In the genomic region with DNA sequence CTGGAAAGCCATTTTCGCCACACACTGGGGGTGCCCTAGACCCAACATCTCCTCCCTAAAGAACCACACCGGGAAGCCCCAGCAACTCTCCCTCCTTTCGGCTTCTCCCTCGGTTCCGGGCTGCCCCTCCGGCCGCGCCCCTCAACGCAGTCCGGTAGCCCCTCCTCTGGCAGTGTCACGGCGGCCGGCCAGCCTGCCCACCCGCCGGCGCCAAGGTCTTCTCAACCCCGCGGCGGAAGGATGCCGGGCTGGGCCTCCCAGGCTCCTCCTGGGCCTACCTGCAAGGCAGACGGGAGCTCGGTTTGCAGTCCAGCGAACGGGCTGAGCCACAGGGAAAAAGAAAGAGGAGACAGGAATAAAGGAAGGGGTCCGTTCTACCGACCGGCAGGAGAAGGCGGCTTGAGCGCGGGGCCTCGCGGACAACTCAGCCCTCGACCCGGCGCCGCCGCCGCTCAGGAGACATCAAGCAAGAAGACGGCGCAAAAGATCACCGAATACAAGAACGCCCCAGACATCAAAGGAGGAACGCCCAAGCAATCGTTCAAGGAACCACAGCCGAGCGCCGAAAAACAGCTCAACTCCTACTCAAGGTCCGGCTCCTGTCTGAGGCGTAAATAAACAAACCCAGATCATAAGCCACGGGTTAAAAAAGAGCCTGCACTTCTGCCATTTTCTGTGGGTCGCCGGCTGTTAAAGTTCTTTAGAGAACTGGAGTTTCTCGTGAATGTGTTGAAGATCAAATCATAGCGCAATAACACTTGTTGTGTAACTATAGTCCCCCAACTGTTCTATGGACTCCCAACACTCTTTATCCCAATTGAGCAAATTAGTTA, we compare ENCODE assay signal across 8 cellular contexts. TPM values are rescaled to one million over a fixed set of nuclear protein-coding genes. Genes with fewer than 3 reads are reported as not detected.
A peak's percentile ranks its signal among the peaks of the same experiment; 100 is the strongest.
DNase-seq lines count a peak whose midpoint lies in the region; ATAC-seq and TF ChIP-seq lines count a peak whose summit lies in the region.

A gene with protein sequence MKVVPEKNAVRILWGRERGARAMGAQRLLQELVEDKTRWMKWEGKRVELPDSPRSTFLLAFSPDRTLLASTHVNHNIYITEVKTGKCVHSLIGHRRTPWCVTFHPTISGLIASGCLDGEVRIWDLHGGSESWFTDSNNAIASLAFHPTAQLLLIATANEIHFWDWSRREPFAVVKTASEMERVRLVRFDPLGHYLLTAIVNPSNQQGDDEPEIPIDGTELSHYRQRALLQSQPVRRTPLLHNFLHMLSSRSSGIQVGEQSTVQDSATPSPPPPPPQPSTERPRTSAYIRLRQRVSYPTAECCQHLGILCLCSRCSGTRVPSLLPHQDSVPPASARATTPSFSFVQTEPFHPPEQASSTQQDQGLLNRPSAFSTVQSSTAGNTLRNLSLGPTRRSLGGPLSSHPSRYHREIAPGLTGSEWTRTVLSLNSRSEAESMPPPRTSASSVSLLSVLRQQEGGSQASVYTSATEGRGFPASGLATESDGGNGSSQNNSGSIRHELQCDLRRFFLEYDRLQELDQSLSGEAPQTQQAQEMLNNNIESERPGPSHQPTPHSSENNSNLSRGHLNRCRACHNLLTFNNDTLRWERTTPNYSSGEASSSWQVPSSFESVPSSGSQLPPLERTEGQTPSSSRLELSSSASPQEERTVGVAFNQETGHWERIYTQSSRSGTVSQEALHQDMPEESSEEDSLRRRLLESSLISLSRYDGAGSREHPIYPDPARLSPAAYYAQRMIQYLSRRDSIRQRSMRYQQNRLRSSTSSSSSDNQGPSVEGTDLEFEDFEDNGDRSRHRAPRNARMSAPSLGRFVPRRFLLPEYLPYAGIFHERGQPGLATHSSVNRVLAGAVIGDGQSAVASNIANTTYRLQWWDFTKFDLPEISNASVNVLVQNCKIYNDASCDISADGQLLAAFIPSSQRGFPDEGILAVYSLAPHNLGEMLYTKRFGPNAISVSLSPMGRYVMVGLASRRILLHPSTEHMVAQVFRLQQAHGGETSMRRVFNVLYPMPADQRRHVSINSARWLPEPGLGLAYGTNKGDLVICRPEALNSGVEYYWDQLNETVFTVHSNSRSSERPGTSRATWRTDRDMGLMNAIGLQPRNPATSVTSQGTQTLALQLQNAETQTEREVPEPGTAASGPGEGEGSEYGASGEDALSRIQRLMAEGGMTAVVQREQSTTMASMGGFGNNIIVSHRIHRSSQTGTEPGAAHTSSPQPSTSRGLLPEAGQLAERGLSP (N-terminal part only) (minus strand): TSS at position 474 of the 833 bp plus-strand sequence. CDS start 45,643 bp downstream, outside the sequence.

- DNase-seq in DMS79 treated with DMSO at 0.1 percent for 48 hours (lab: John Stamatoyannopoulos, UW) (peak; percentile 91), Karpas-422 (peak; percentile 95), RPMI7951 (ENCODE audit: low read depth) (peak; percentile 88), fibroblast of lung (ENCODE audit: low read depth in 2 of 2) (peak; percentile 93 to 94)
- peak; percentile 81 for DNase-seq in activated T-helper 1 cell treated with anti-CD3 and anti-CD28 coated beads, Interleukin-12 subunit alpha, Interleukin-12 subunit beta, Interleukin-2, Interleukin-4 antibody, amounts not matched to agents 30 ng/mL and 10 ng/mL and 1 ng/mL, durations not matched to agents 14 hours and 24 hours and 36 hours (ENCODE audit: low spot score)
- peak; percentile 59 to 83 (median 80) for DNase-seq in naive thymus-derived CD4-positive, alpha-beta T cell

- peaks cover 44% of the 10 kb centered on the region for H3K4me1 Mint-ChIP-seq in activated T-helper 1 cell treated with anti-CD3 and anti-CD28 coated beads, Interleukin-12 subunit alpha, Interleukin-12 subunit beta, Interleukin-2, Interleukin-4 antibody, amounts not matched to agents 30 ng/mL and 10 ng/mL and 1 ng/mL, durations not matched to agents 14 hours and 24 hours and 36 hours (ENCODE audit: low read depth)
- H3K4me1 Mint-ChIP-seq in naive thymus-derived CD4-positive, alpha-beta T cell = peaks cover 23 to 48% (median 41%) of the 10 kb centered on the region in 7 donors
- peaks cover 34% of the 10 kb centered on the region for H3K4me1 Mint-ChIP-seq in stimulated activated memory B cell treated with anti-CD40 and anti-IgM and Interleukin-4, amounts not matched to agents 10 μg/mL and 1 μg/mL and 100 μg/mL, for 72 hours

- intact Hi-C loops in activated T-helper 1 cell treated with anti-CD3 and anti-CD28 coated beads, Interleukin-12 subunit alpha, Interleukin-12 subunit beta, Interleukin-2, Interleukin-4 antibody, amounts not matched to agents 30 ng/mL and 10 ng/mL and 1 ng/mL, durations not matched to agents 14 hours and 24 hours and 36 hours (cut with micrococcal nuclease) = loop anchor here (1.0 to 10.0 kb wide), 6 partner anchors 24 to 675 kb away; a partner anchor contains a TSS
- intact Hi-C loops in naive thymus-derived CD4-positive, alpha-beta T cell (cut with micrococcal nuclease) = loop anchor here (1.0 to 5.0 kb wide), 7 partner anchors 24 to 675 kb away; a partner anchor contains a TSS

- H3K9ac ChIP-seq in Karpas-422 (ENCODE audit: low read length) = peak within 1 kb of the TSS; percentile 75
- peak within 1 kb of the TSS; percentile 92 for H3K9ac ChIP-seq in fibroblast of lung (ENCODE audit: insufficient read depth, low read length)

- H3K4me3 Mint-ChIP-seq in activated T-helper 1 cell treated with anti-CD3 and anti-CD28 coated beads, Interleukin-12 subunit alpha, Interleukin-12 subunit beta, Interleukin-2, Interleukin-4 antibody, amounts not matched to agents 30 ng/mL and 10 ng/mL and 1 ng/mL, durations not matched to agents 14 hours and 24 hours and 36 hours = peak within 1 kb of the TSS; percentile 93
- peak within 1 kb of the TSS; percentile 90 to 100 (median 97) for H3K4me3 Mint-ChIP-seq in naive thymus-derived CD4-positive, alpha-beta T cell
- H3K4me3 Mint-ChIP-seq in stimulated activated memory B cell treated with anti-CD40 and anti-IgM and Interleukin-4, amounts not matched to agents 10 μg/mL and 1 μg/mL and 100 μg/mL, for 72 hours = peak within 1 kb of the TSS; percentile 92

- H3K9me3 ChIP-seq in Karpas-422 (ENCODE audit: low read length) (no peaks in the 10 kb centered on the region), fibroblast of lung (ENCODE audit: control insufficient read depth, insufficient read depth, low read depth, low read length) (no peaks in the 10 kb centered on the region)
- no peaks in the 10 kb centered on the region for H3K9me3 ChIP-seq in naive thymus-derived CD4-positive, alpha-beta T cell (ENCODE audit: control insufficient read depth in 2 of 3, low read length in 3 of 3)

- peaks cover 5% of the 10 kb centered on the region for H3K36me3 Mint-ChIP-seq in activated T-helper 1 cell treated with anti-CD3 and anti-CD28 coated beads, Interleukin-12 subunit alpha, Interleukin-12 subunit beta, Interleukin-2, Interleukin-4 antibody, amounts not matched to agents 30 ng/mL and 10 ng/mL and 1 ng/mL, durations not matched to agents 14 hours and 24 hours and 36 hours (ENCODE audit: low read depth)
- H3K36me3 Mint-ChIP-seq in naive thymus-derived CD4-positive, alpha-beta T cell = peaks cover 0 to 9% (median 0%) of the 10 kb centered on the region in 5 donors
- peaks cover 8% of the 10 kb centered on the region for H3K36me3 Mint-ChIP-seq in stimulated activated memory B cell treated with anti-CD40 and anti-IgM and Interleukin-4, amounts not matched to agents 10 μg/mL and 1 μg/mL and 100 μg/mL, for 72 hours

- H3K9me3 Mint-ChIP-seq in activated T-helper 1 cell treated with anti-CD3 and anti-CD28 coated beads, Interleukin-12 subunit alpha, Interleukin-12 subunit beta, Interleukin-2, Interleukin-4 antibody, amounts not matched to agents 30 ng/mL and 10 ng/mL and 1 ng/mL, durations not matched to agents 14 hours and 24 hours and 36 hours = no peaks in the 10 kb centered on the region
- H3K9me3 Mint-ChIP-seq in naive thymus-derived CD4-positive, alpha-beta T cell = peaks cover 0 to 2% (median 0%) of the 10 kb centered on the region in 11 donors
- no peaks in the 10 kb centered on the region for H3K9me3 Mint-ChIP-seq in stimulated activated memory B cell treated with anti-CD40 and anti-IgM and Interleukin-4, amounts not matched to agents 10 μg/mL and 1 μg/mL and 100 μg/mL, for 72 hours

- peak within 1 kb of the TSS; percentile 87 for H3K27ac Mint-ChIP-seq in activated T-helper 1 cell treated with anti-CD3 and anti-CD28 coated beads, Interleukin-12 subunit alpha, Interleukin-12 subunit beta, Interleukin-2, Interleukin-4 antibody, amounts not matched to agents 30 ng/mL and 10 ng/mL and 1 ng/mL, durations not matched to agents 14 hours and 24 hours and 36 hours
- peak within 1 kb of the TSS; percentile 92 to 98 (median 96) for H3K27ac Mint-ChIP-seq in naive thymus-derived CD4-positive, alpha-beta T cell
- peak within 1 kb of the TSS; percentile 88 for H3K27ac Mint-ChIP-seq in stimulated activated memory B cell treated with anti-CD40 and anti-IgM and Interleukin-4, amounts not matched to agents 10 μg/mL and 1 μg/mL and 100 μg/mL, for 72 hours

- H4K20me1 ChIP-seq in Karpas-422 (ENCODE audit: insufficient read depth, low read depth, low read length) (peaks cover 8% of the 10 kb centered on the region; the same call in 1 of the 2 replicates), fibroblast of lung (ENCODE audit: control insufficient read depth, extremely low read depth, insufficient read depth, low read length) (no peaks in the 10 kb centered on the region)

- H3K27me3 Mint-ChIP-seq in activated T-helper 1 cell treated with anti-CD3 and anti-CD28 coated beads, Interleukin-12 subunit alpha, Interleukin-12 subunit beta, Interleukin-2, Interleukin-4 antibody, amounts not matched to agents 30 ng/mL and 10 ng/mL and 1 ng/mL, durations not matched to agents 14 hours and 24 hours and 36 hours (ENCODE audit: insufficient read depth) = no peaks in the 10 kb centered on the region
- H3K27me3 Mint-ChIP-seq in naive thymus-derived CD4-positive, alpha-beta T cell = no peaks in the 10 kb centered on the region
- no peaks in the 10 kb centered on the region for H3K27me3 Mint-ChIP-seq in stimulated activated memory B cell treated with anti-CD40 and anti-IgM and Interleukin-4, amounts not matched to agents 10 μg/mL and 1 μg/mL and 100 μg/mL, for 72 hours

- peak within 1 kb of the TSS; percentile 54 for H3K27ac ChIP-seq in Karpas-422 (ENCODE audit: low read length)
- H3K27ac ChIP-seq in fibroblast of lung (ENCODE audit: insufficient read depth, low read length) = peak within 1 kb of the TSS; percentile 82
- peak within 1 kb of the TSS; percentile 84 for H3K27ac ChIP-seq in naive thymus-derived CD4-positive, alpha-beta T cell (ENCODE audit: low read depth, low read length)

- ATAC-seq in GM21786 (IDR thresholded peaks at IDR 0.05; ENCODE audit: unreplicated experiment) = peak; percentile 83
- peak; percentile 97 for ATAC-seq in naive thymus-derived CD4-positive, alpha-beta T cell
- peak; percentile 91 for ATAC-seq in stimulated activated memory B cell treated with anti-CD40 and anti-IgM and Interleukin-4, amounts not matched to agents 10 μg/mL and 1 μg/mL and 100 μg/mL, for 72 hours

- TF ChIP-seq CTCF in fibroblast of lung (conservative IDR thresholded peaks at IDR 0.05 in 1 of 2, IDR thresholded peaks at IDR 0.05 in 1 of 2; ENCODE audit: low read depth in 1 of 2, low read length in 2 of 2) = no peak

- CTCF ChIA-PET in naive thymus-derived CD4-positive, alpha-beta T cell (lab: Charles Lee) = interaction anchor here (0.5 to 1.6 kb wide), 4 partner anchors 11 to 211 kb away, joined by 3 to 5 read pairs (median 4); a partner anchor contains a TSS

- no peaks in the 10 kb centered on the region for H3K36me3 ChIP-seq in Karpas-422 (ENCODE audit: insufficient read depth, low read length)
- no peaks in the 10 kb centered on the region for H3K36me3 ChIP-seq in fibroblast of lung (ENCODE audit: control insufficient read depth, insufficient read depth, low read length)
- peaks cover 0 to 8% (median 0%) of the 10 kb centered on the region in 3 experiments for H3K36me3 ChIP-seq in naive thymus-derived CD4-positive, alpha-beta T cell (ENCODE audit: control insufficient read depth in 2 of 3, insufficient read depth in 3 of 3, low read length in 3 of 3)

- peaks cover 51% of the 10 kb centered on the region for H3K79me2 ChIP-seq in Karpas-422 (ENCODE audit: low read length)
- peaks cover 48% of the 10 kb centered on the region for H3K79me2 ChIP-seq in fibroblast of lung (ENCODE audit: control insufficient read depth, insufficient read depth, low read length)

- POLR2A ChIA-PET in naive thymus-derived CD4-positive, alpha-beta T cell (lab: Charles Lee) = interaction anchor here (0.7 to 2.3 kb wide), 10 partner anchors 18 to 350 kb away, joined by 3 to 21 read pairs (median 4); a partner anchor contains a TSS

- H3K4me1 ChIP-seq in Karpas-422 (ENCODE audit: low read length) (peaks cover 30% of the 10 kb centered on the region), fibroblast of lung (ENCODE audit: control insufficient read depth, extremely low read depth, insufficient read depth, low read length) (peaks cover 5% of the 10 kb centered on the region)
- H3K4me1 ChIP-seq in naive thymus-derived CD4-positive, alpha-beta T cell (ENCODE audit: control insufficient read depth in 2 of 2, insufficient read depth in 2 of 2, low read length in 2 of 2) = peaks cover 19 to 22% of the 10 kb centered on the region in 2 donors

- H3K9me2 ChIP-seq in Karpas-422 (replicated peaks; ENCODE audit: insufficient read depth, low read length) = no peaks in the 10 kb centered on the region

- H3K27me3 ChIP-seq in Karpas-422 (ENCODE audit: low read length) (no peaks in the 10 kb centered on the region), fibroblast of lung (ENCODE audit: control insufficient read depth, insufficient read depth, low read length) (no peaks in the 10 kb centered on the region)
- no peaks in the 10 kb centered on the region for H3K27me3 ChIP-seq in naive thymus-derived CD4-positive, alpha-beta T cell (ENCODE audit: control insufficient read depth in 2 of 2, insufficient read depth in 2 of 2, low read length in 2 of 2)

- H2AFZ ChIP-seq in Karpas-422 (ENCODE audit: low read length) = peak within 1 kb of the TSS; percentile 40
- H2AFZ ChIP-seq in fibroblast of lung (ENCODE audit: low read length) = peak within 1 kb of the TSS; percentile 94

- peak within 1 kb of the TSS; percentile 79 for H3K4me3 ChIP-seq in Karpas-422 (ENCODE audit: low read length)
- H3K4me3 ChIP-seq in fibroblast of lung (replicated peaks in 1 of 4; ENCODE audit: control extremely low read depth in 1 of 4, insufficient read depth in 1 of 4, low read depth in 3 of 4, low read length in 4 of 4) = peak within 1 kb of the TSS; percentile 93 to 99 (median 96)
- peak within 1 kb of the TSS; percentile 69 for H3K4me3 ChIP-seq in naive thymus-derived CD4-positive, alpha-beta T cell (ENCODE audit: low read length)

- H3K4me2 ChIP-seq in Karpas-422 (ENCODE audit: low read depth, low read length, poor library complexity, severe bottlenecking) (peak within 1 kb of the TSS; percentile 88), fibroblast of lung (ENCODE audit: extremely low read depth, insufficient read depth, low read length) (peak within 1 kb of the TSS; percentile 85)

RNA-seq across cellular contexts. Expression of the gene that starts here (rescaled TPM):
- total RNA-seq in Karpas-422 (2014; rRNA removed; shearing (Covaris generic); ENCODE audit: low replicate concordance) = 26.2 and 30.3 TPM in 2 replicates
- total RNA-seq in RPMI7951 (2014; rRNA removed; shearing (Covaris generic)) = 10.3 and 10.7 TPM in 2 replicates
- 35.7 and 37.9 TPM in 2 replicates for total RNA-seq in activated T-helper 1 cell treated with anti-CD3 and anti-CD28 coated beads, Interleukin-12 subunit alpha, Interleukin-12 subunit beta, Interleukin-2, Interleukin-4 antibody, amounts not matched to agents 30 ng/mL and 10 ng/mL and 1 ng/mL, durations not matched to agents 14 hours and 24 hours and 36 hours
- 16.4 and 23.3 TPM in 2 replicates for total RNA-seq in fibroblast of lung
- polyA plus RNA-seq in fibroblast of lung = 8.3 and 13.9 TPM in 2 replicates
- 10.7 and 13.3 TPM in 2 replicates for polyA plus RNA-seq in fibroblast of lung (2012)
- polyA minus RNA-seq in fibroblast of lung (ENCODE audit: low replicate concordance) = 36.7 and 44.4 TPM in 2 replicates
- total RNA-seq in naive thymus-derived CD4-positive, alpha-beta T cell = 10 to 100 TPM; 38.1 to 48.7 (median 44.6) TPM
- 10 to 100 TPM in 1 of 2 donors, 1 to 10 TPM in 1; 8.9 to 24.1 TPM for polyA plus RNA-seq in naive thymus-derived CD4-positive, alpha-beta T cell

Comparison
In these comparisons a context has a peak if more than half of its experiments do, and no peak if none do; other contexts are left out.
1. Peak in every context shown above with its lines: DNase-seq, ATAC-seq, H3K4me3 ChIP-seq and H3K27ac ChIP-seq.